In genomic region chr2:86037795-86038192, GRCh38 we compare ENCODE assay signal across 10 cellular contexts.
DNase-seq lines count a peak whose midpoint lies in the region; ATAC-seq and TF ChIP-seq lines count a peak whose summit lies in the region.
"Had no signal": no experiment of that assay in that cellular context is flagged by ENCODE, and none has a peak within 500 bp of the region (broad histone marks: within the 10 kb centered on the region; RNA-seq: fewer than 3 reads in every experiment).

No MANE protein-coding gene starts in this region.

- peaks cover 32 to 33% of the 10 kb centered on the region in 2 donors for H3K4me1 ChIP-seq in uterus

- ATAC-seq in Right ventricle myocardium inferior (peak; percentile 3), left cardiac atrium (no peak), GM18868 (IDR thresholded peaks at IDR 0.05; ENCODE audit: unreplicated experiment) (no peak)
- ATAC-seq in central memory CD8-positive, alpha-beta T cell (replicated peaks; ENCODE audit: extremely low read depth, poor library complexity, severe bottlenecking) = peak; percentile 20
- peak in 1 of 2 donors; percentile 6 for ATAC-seq in naive thymus-derived CD8-positive, alpha-beta T cell

- no peaks in the 10 kb centered on the region for H3K9me3 ChIP-seq in uterus

- H3K4me1 Mint-ChIP-seq in central memory CD8-positive, alpha-beta T cell = peaks cover 73% of the 10 kb centered on the region
- H3K4me1 Mint-ChIP-seq in naive thymus-derived CD8-positive, alpha-beta T cell = peaks cover 51 to 99% (median 95%) of the 10 kb centered on the region in 4 donors

- no peaks in the 10 kb centered on the region for H3K27me3 Mint-ChIP-seq in central memory CD8-positive, alpha-beta T cell
- peaks cover 0 to 3% (median 0%) of the 10 kb centered on the region in 5 donors for H3K27me3 Mint-ChIP-seq in naive thymus-derived CD8-positive, alpha-beta T cell

- H3K4me3 ChIP-seq in uterus = no peak overlapping the region

- TF ChIP-seq POLR2A in uterus (IDR thresholded peaks at IDR 0.05) = no peak

- DNase-seq in Right ventricle myocardium inferior (ENCODE audit: missing footprints) = no peak
- no peak for DNase-seq in left cardiac atrium
- no peak for DNase-seq in central memory CD8-positive, alpha-beta T cell (ENCODE audit: low spot score in 2 of 2)
- no peak for DNase-seq in naive thymus-derived CD8-positive, alpha-beta T cell
- no peak for DNase-seq in uterus
- no peak for DNase-seq in NCI-H774 (lab: John Stamatoyannopoulos, UW)
- no peak for DNase-seq in NCI-H2029 (lab: John Stamatoyannopoulos, UW)
- DNase-seq: mesendoderm had no signal

- peak overlapping the region; percentile 80 for H3K4me3 Mint-ChIP-seq in central memory CD8-positive, alpha-beta T cell
- H3K4me3 Mint-ChIP-seq in naive thymus-derived CD8-positive, alpha-beta T cell = peak overlapping the region; percentile 67 to 89 (median 84)

- intact Hi-C loops in Right ventricle myocardium inferior (cut with DNase I) = loop anchor here (1.0 to 5.0 kb wide), 2 partner anchors 35 to 148 kb away; no protein-coding TSS in a partner anchor
- intact Hi-C loops in left cardiac atrium (cut with DNase I) = loop anchor here in 1 of 2 donors (5.0 kb wide), 2 partner anchors 35 to 150 kb away; partner anchors contain the start of gene ST3GAL5
- intact Hi-C loops in uterus (cut with DNase I; ENCODE audit: low total_unique reads) = no loop called here

- TF ChIP-seq CTCF in uterus (IDR thresholded peaks at IDR 0.05) = no peak

- H3K36me3 Mint-ChIP-seq in central memory CD8-positive, alpha-beta T cell (ENCODE audit: insufficient read depth) = peaks cover 42% of the 10 kb centered on the region
- peaks cover 0 to 10% (median 7%) of the 10 kb centered on the region in 3 donors for H3K36me3 Mint-ChIP-seq in naive thymus-derived CD8-positive, alpha-beta T cell

- no peaks in the 10 kb centered on the region for H3K36me3 ChIP-seq in uterus

- POLR2A ChIA-PET in naive thymus-derived CD8-positive, alpha-beta T cell (lab: Charles Lee) = interaction anchor here (1.2 to 5.7 kb wide), 7 partner anchors 8 to 403 kb away, joined by 3 to 106 read pairs (median 6); partner anchors contain the start of genes KDM3A and ST3GAL5

- H3K27me3 ChIP-seq in uterus = no peaks in the 10 kb centered on the region

- H3K27ac ChIP-seq in uterus = peak overlapping the region; percentile 88 to 97
- H3K27ac ChIP-seq: C4-2B had no signal

- peak overlapping the region; percentile 100 for H3K27ac Mint-ChIP-seq in central memory CD8-positive, alpha-beta T cell (ENCODE audit: low read depth)
- H3K27ac Mint-ChIP-seq in naive thymus-derived CD8-positive, alpha-beta T cell = peak overlapping the region; percentile 98 to 100 (median 100)

- H3K9me3 Mint-ChIP-seq in central memory CD8-positive, alpha-beta T cell = no peaks in the 10 kb centered on the region
- peaks cover 0 to 2% (median 0%) of the 10 kb centered on the region in 9 donors for H3K9me3 Mint-ChIP-seq in naive thymus-derived CD8-positive, alpha-beta T cell

Comparison
In these comparisons a context has a peak if more than half of its experiments do, and no peak if none do; other contexts are left out.
1. ATAC-seq: peak in Right ventricle myocardium inferior (single experiment) and central memory CD8-positive, alpha-beta T cell (single experiment); none in left cardiac atrium (0 of 2) and GM18868 (single experiment).